10 cellular contexts compared by ENCODE assay signal in the genomic region with DNA sequence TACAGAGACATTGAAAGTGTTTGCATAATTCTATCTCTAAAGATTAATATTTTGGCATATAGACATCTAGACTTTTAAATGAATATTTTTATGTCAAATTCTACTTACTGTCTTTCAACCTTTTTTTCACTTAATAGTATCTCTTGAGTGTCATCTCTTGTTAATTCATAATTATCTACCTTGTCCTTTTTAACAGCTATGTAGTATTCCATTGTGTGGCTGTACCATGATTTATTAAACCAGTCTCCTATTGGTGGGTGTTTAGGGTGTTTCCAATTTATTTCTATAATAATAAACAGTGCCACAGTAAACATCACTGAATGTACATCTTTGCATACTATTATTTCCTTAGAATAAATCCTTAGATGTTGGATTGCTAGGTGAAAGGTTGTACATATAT. TPM values are rescaled to one million over a fixed set of nuclear protein-coding genes. Genes with fewer than 3 reads are reported as not detected.
"Had no signal": no experiment of that assay in that cellular context is flagged by ENCODE, and none has a peak within 500 bp of the region (broad histone marks: within the 10 kb centered on the region; RNA-seq: fewer than 3 reads in every experiment).

No MANE protein-coding gene starts in this region.

- H3K9ac ChIP-seq: GM23248 had no signal

- H3K27ac ChIP-seq: GM23248 had no signal

- H3K27ac Mint-ChIP-seq: IgD-negative memory B cell had no signal

- H3K9me3 ChIP-seq: HAP-1 had no signal

- FAIRE-seq: HepG2 had no signal

- DNase-seq: GM23248, GOT3, H7, KG1 had no signal

- H3K36me3 ChIP-seq: HAP-1 had no signal

- H3K4me3 ChIP-seq: GM23248, HAP-1 had no signal

- H2AFZ ChIP-seq: GM23248 had no signal

- ATAC-seq: HCT116, HepG2 had no signal

RNA-seq across cellular contexts. Expression of gene RNF222, which starts 16.3 kb away (rescaled TPM):
- total RNA-seq: GM23248, H4, H7, HepG2, HT1080 had no signal
- polyA plus RNA-seq: GM23248, HepG2 had no signal
